ENCODE assay signal across 1 cellular context in the genomic region with DNA sequence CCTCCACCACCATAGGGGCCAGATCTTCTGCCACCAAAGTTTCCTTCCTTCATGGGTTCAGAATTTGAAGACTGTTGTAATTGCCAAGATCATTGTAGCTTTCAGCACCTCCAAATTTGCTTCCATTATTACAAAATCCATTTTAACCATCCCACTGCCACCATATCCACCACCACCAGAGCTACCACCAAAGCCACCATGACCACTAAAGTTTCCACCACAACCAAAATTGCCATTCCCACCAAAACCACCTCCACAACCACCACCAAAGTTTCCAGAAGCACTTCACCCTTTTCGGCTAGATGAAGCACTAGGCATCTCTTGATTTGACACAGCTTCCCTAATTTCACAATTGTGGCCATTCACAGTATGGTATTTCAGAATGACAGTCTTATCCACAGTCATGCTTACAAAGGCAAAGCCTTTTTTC.
A peak's percentile ranks its signal among the peaks of the same experiment; 100 is the strongest.
TF ChIP-seq lines count a peak whose summit lies in the region.

No MANE protein-coding gene starts in this region.

TF ChIP-seq in GM12878, 131 proteins besides CTCF, POLR2A, EP300 and RAD21 (continued from another document):
- TF ChIP-seq, protein P1, sequence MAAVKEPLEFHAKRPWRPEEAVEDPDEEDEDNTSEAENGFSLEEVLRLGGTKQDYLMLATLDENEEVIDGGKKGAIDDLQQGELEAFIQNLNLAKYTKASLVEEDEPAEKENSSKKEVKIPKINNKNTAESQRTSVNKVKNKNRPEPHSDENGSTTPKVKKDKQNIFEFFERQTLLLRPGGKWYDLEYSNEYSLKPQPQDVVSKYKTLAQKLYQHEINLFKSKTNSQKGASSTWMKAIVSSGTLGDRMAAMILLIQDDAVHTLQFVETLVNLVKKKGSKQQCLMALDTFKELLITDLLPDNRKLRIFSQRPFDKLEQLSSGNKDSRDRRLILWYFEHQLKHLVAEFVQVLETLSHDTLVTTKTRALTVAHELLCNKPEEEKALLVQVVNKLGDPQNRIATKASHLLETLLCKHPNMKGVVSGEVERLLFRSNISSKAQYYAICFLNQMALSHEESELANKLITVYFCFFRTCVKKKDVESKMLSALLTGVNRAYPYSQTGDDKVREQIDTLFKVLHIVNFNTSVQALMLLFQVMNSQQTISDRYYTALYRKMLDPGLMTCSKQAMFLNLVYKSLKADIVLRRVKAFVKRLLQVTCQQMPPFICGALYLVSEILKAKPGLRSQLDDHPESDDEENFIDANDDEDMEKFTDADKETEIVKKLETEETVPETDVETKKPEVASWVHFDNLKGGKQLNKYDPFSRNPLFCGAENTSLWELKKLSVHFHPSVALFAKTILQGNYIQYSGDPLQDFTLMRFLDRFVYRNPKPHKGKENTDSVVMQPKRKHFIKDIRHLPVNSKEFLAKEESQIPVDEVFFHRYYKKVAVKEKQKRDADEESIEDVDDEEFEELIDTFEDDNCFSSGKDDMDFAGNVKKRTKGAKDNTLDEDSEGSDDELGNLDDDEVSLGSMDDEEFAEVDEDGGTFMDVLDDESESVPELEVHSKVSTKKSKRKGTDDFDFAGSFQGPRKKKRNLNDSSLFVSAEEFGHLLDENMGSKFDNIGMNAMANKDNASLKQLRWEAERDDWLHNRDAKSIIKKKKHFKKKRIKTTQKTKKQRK (IDR thresholded peaks at IDR 0.05; ENCODE audit: low read depth, low read length), result no peak
- TF ChIP-seq IRF4 (IDR thresholded peaks at IDR 0.05; ENCODE audit: low read depth, low read length), result peak; percentile 79; the same call in 1 of the 2 replicates
